ENCODE assay signal across 9 cellular contexts in genomic region chr4:69689530-69690111, GRCh38. TPM values are rescaled to one million over a fixed set of nuclear protein-coding genes. Genes with fewer than 3 reads are reported as not detected.
DNase-seq lines count a peak whose midpoint lies in the region; ATAC-seq, FAIRE-seq and TF ChIP-seq lines count a peak whose summit lies in the region.
"Had no signal": no experiment of that assay in that cellular context is flagged by ENCODE, and none has a peak within 500 bp of the region (broad histone marks: within the 10 kb centered on the region; RNA-seq: fewer than 3 reads in every experiment).

No MANE protein-coding gene starts in this region.

- H3K36me3 Mint-ChIP-seq in CD14-positive monocyte, result peaks cover 0 to 1% of the 10 kb centered on the region in 2 donors
- no peaks in the 10 kb centered on the region for H3K36me3 Mint-ChIP-seq in natural killer cell
- H3K36me3 Mint-ChIP-seq: IgD-negative memory B cell had no signal

- H3K27me3 ChIP-seq in colonic mucosa, result no peaks in the 10 kb centered on the region

- H3K27me3 Mint-ChIP-seq in CD14-positive monocyte (ENCODE audit: low read depth in 3 of 3) (peaks cover 0 to 4% (median 4%) of the 10 kb centered on the region in 3 donors), natural killer cell (ENCODE audit: low read depth in 2 of 2) (peaks cover 3 to 14% of the 10 kb centered on the region in 2 donors)
- H3K27me3 Mint-ChIP-seq: IgD-negative memory B cell had no signal

- no peak overlapping the region for H3K4me3 ChIP-seq in colonic mucosa

- no peak overlapping the region for H3K27ac Mint-ChIP-seq in CD14-positive monocyte
- H3K27ac Mint-ChIP-seq in natural killer cell, result no peak overlapping the region
- H3K27ac Mint-ChIP-seq: IgD-negative memory B cell had no signal

- no peaks in the 10 kb centered on the region for H3K36me3 ChIP-seq in colonic mucosa

- H3K9me3 Mint-ChIP-seq in CD14-positive monocyte (peaks cover 0 to 4% (median 0%) of the 10 kb centered on the region in 7 donors), natural killer cell (no peaks in the 10 kb centered on the region)

- intact Hi-C loops in CD14-positive monocyte (cut with micrococcal nuclease) (loop anchor here (5.0 kb wide), 2 partner anchors 193 to 818 kb away; no protein-coding TSS in a partner anchor), colonic mucosa (cut with DNase I) (loop anchor here (2.0 to 5.0 kb wide), 3 partner anchors 133 to 813 kb away; no protein-coding TSS in a partner anchor), natural killer cell (cut with micrococcal nuclease) (loop anchor here (1.0 to 5.0 kb wide), 4 partner anchors 134 to 868 kb away; no protein-coding TSS in a partner anchor)

- no peak overlapping the region for H3K4me3 Mint-ChIP-seq in CD14-positive monocyte
- H3K4me3 Mint-ChIP-seq in natural killer cell, result no peak overlapping the region
- H3K4me3 Mint-ChIP-seq: IgD-negative memory B cell had no signal

- TF ChIP-seq CTCF in CD14-positive monocyte (IDR thresholded peaks at IDR 0.05) (peak; percentile 83), colonic mucosa (IDR thresholded peaks at IDR 0.05) (peak; percentile 53), natural killer cell (IDR thresholded peaks at IDR 0.05) (peak; percentile 85)

- H3K4me1 Mint-ChIP-seq in CD14-positive monocyte, result peaks cover 6% of the 10 kb centered on the region
- no peaks in the 10 kb centered on the region for H3K4me1 Mint-ChIP-seq in natural killer cell

- H3K27ac ChIP-seq in colonic mucosa, result no peak overlapping the region

- DNase-seq in CD14-positive monocyte (ENCODE audit: low spot score), result no peak
- DNase-seq in NCI-H345 treated with DMSO at 0.1 percent for 48 hours (lab: John Stamatoyannopoulos, UW; ENCODE audit: unreplicated experiment), result peak; percentile 5
- DNase-seq in colonic mucosa, result no peak
- DNase-seq in natural killer cell, result no peak
- no peak for DNase-seq in HTR-8/SVneo (ENCODE audit: insufficient read length, low spot score)
- no peak for DNase-seq in activated CD4-positive, alpha-beta T cell treated with anti-CD3 and anti-CD28 coated beads, Interleukin-2, amount 50 U/mL, for 48 hours

- H3K4me1 ChIP-seq in colonic mucosa, result no peaks in the 10 kb centered on the region

- H3K9ac ChIP-seq in colonic mucosa (ENCODE audit: low read depth in 2 of 2, low read length in 2 of 2), result no peak overlapping the region

- H3K9me3 ChIP-seq in colonic mucosa, result no peaks in the 10 kb centered on the region

- peak; percentile 72 for ATAC-seq in GM19395 (IDR thresholded peaks at IDR 0.05; ENCODE audit: unreplicated experiment)
- ATAC-seq in natural killer cell, result peak; percentile 63 to 79 (median 76)
- no peak for ATAC-seq in GM21360 (IDR thresholded peaks at IDR 0.05; ENCODE audit: unreplicated experiment)

- no peak for FAIRE-seq in HTR-8/SVneo (lab: Jason Lieb, UNC)

RNA-seq across cellular contexts. Expression of gene UGT2A1, which starts 36.6 kb away (rescaled TPM):
- polyA plus RNA-seq in CD14-positive monocyte, result not detected
- total RNA-seq in colonic mucosa, result not detected
- not detected for total RNA-seq in natural killer cell
- polyA plus RNA-seq: IgD-negative memory B cell had no signal

RNA-seq across cellular contexts. Expression of gene UGT2A2, which starts 50.2 kb away (rescaled TPM):
- polyA plus RNA-seq in CD14-positive monocyte, result not detected
- total RNA-seq in colonic mucosa, result not detected
- not detected for total RNA-seq in natural killer cell
- polyA plus RNA-seq: IgD-negative memory B cell had no signal
